Comparison of ENCODE assay signal across 22 cellular contexts in the genomic region with DNA sequence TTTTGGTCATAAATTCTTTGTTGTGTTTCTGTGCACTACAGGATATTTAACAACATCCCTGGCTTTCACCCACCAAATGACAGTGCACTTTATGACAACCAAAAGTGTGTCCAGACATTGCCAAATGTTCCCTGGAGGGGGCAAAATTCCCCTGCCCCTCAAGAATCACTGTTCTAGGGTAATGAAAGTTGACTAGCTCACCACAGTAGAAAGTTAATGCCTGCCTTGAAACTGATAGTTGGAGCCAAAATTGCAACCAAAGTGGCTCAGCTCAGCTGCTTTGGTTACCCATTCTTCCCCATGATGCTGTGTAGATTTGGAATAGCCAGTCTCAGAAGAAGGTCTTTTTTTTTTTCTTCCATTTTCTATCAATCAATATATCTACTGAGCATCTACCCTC.
DNase-seq lines count a peak whose midpoint lies in the region; ATAC-seq, FAIRE-seq and TF ChIP-seq lines count a peak whose summit lies in the region.
"Had no signal": no experiment of that assay in that cellular context is flagged by ENCODE, and none has a peak within 500 bp of the region (broad histone marks: within the 10 kb centered on the region; RNA-seq: fewer than 3 reads in every experiment).

No MANE protein-coding gene starts in this region.

- H3K4me1 Mint-ChIP-seq in glutamatergic neuron (ENCODE audit: low read depth, unreplicated experiment), result peaks cover 50% of the 10 kb centered on the region
- H3K4me1 Mint-ChIP-seq: CD14-positive monocyte, IgD-negative memory B cell had no signal

- peaks cover 5% of the 10 kb centered on the region for H3K27me3 Mint-ChIP-seq in glutamatergic neuron (ENCODE audit: unreplicated experiment)
- H3K27me3 Mint-ChIP-seq: activated CD4-positive, alpha-beta T cell treated with anti-CD3 and anti-CD28 coated beads for 36 hours; dendritic cell treated with granulocyte-macrophage colony-stimulating factor and Interleukin-4, amounts not matched to agents 40 ng/mL and 50 ng/mL, for 4 days; IgD-negative memory B cell had no signal

- TF ChIP-seq CTCF in glutamatergic neuron (IDR thresholded peaks at IDR 0.05; ENCODE audit: partially characterized antibody, unreplicated experiment) (no peak), RWPE1 (conservative IDR thresholded peaks at IDR 0.05; ENCODE audit: low read depth) (no peak)

- peak overlapping the region; percentile 34 for H3K4me3 Mint-ChIP-seq in glutamatergic neuron (ENCODE audit: unreplicated experiment)
- H3K4me3 Mint-ChIP-seq: activated CD4-positive, alpha-beta T cell treated with anti-CD3 and anti-CD28 coated beads for 36 hours; CD14-positive monocyte; dendritic cell treated with granulocyte-macrophage colony-stimulating factor and Interleukin-4, amounts not matched to agents 40 ng/mL and 50 ng/mL, for 4 days; IgD-negative memory B cell; nephron progenitor cell had no signal

- H3K36me3 Mint-ChIP-seq in glutamatergic neuron (ENCODE audit: unreplicated experiment), result peaks cover 4% of the 10 kb centered on the region

- DNase-seq in glutamatergic neuron (no peak), DMS153 treated with DMSO at 0.1 percent for 48 hours (lab: John Stamatoyannopoulos, UW; ENCODE audit: unreplicated experiment) (no peak), epidermal melanocyte (ENCODE audit: insufficient read length, low spot score) (no peak), RWPE1 (ENCODE audit: low spot score) (no peak), frontal cortex (ENCODE audit: low spot score in 2 of 2) (no peak)
- DNase-seq: activated CD4-positive, alpha-beta T cell treated with anti-CD3 and anti-CD28 coated beads for 36 hours; heart right ventricle; left ventricle myocardium superior; NCI-H526 treated with DMSO at 0.1 percent for 48 hours; nephron progenitor cell; posterior cingulate gyrus; Right ventricle myocardium superior; sigmoid colon; testis had no signal

- H3K27ac ChIP-seq in RWPE1, result no peak overlapping the region
- H3K27ac ChIP-seq: heart right ventricle, sigmoid colon, testis had no signal

- FAIRE-seq in frontal cortex (lab: Jason Lieb, UNC), result no peak
- FAIRE-seq: bronchial epithelial cell, H1 had no signal

- POLR2A ChIA-PET in RWPE1 (lab: Yijun Ruan, JAX; ENCODE audit: low non-redundant PET), result no interaction called here

- ATAC-seq in GM18858 (IDR thresholded peaks at IDR 0.05; ENCODE audit: unreplicated experiment) (peak; percentile 48), GM21423 (IDR thresholded peaks at IDR 0.05; ENCODE audit: unreplicated experiment) (peak; percentile 60), HG03175 (IDR thresholded peaks at IDR 0.05; ENCODE audit: unreplicated experiment) (peak; percentile 41)
- ATAC-seq: activated CD4-positive, alpha-beta T cell treated with anti-CD3 and anti-CD28 coated beads for 36 hours; heart right ventricle; left ventricle myocardium superior had no signal

- H3K27ac Mint-ChIP-seq in glutamatergic neuron (ENCODE audit: unreplicated experiment), result peak overlapping the region; percentile 76
- H3K27ac Mint-ChIP-seq: activated CD4-positive, alpha-beta T cell treated with anti-CD3 and anti-CD28 coated beads for 36 hours; CD14-positive monocyte; dendritic cell treated with granulocyte-macrophage colony-stimulating factor and Interleukin-4, amounts not matched to agents 40 ng/mL and 50 ng/mL, for 4 days; IgD-negative memory B cell had no signal

- H3K9me3 Mint-ChIP-seq in glutamatergic neuron (ENCODE audit: unreplicated experiment), result peaks cover 2% of the 10 kb centered on the region
- H3K9me3 Mint-ChIP-seq: dendritic cell treated with granulocyte-macrophage colony-stimulating factor and Interleukin-4, amounts not matched to agents 40 ng/mL and 50 ng/mL, for 4 days; IgD-negative memory B cell; nephron progenitor cell had no signal

- CTCF ChIA-PET in RWPE1 (lab: Yijun Ruan, JAX), result interaction anchor here (0.6 kb wide), 1 partner anchor 286 kb away, joined by 3 read pairs; no protein-coding TSS in a partner anchor
